ENCODE assay signal across 1 cellular context in genomic region chr3:58497074-58497473, GRCh38.
TF ChIP-seq lines count a peak whose summit lies in the region.

No MANE protein-coding gene starts in this region.

TF ChIP-seq in HEK293, 187 proteins besides CTCF, POLR2A, EP300 and RAD21 (continued from another document):
- TF ChIP-seq PRDM6 (tag by site-specific recombination; IDR thresholded peaks at IDR 0.05) (peak; percentile 79), PRDM10 (tag by site-specific recombination; IDR thresholded peaks at IDR 0.05) (no peak), ZBTB17 (tag by site-specific recombination; IDR thresholded peaks at IDR 0.05) (peak; percentile 47), ZNF660 (tag by site-specific recombination; IDR thresholded peaks at IDR 0.05) (no peak), TRIM28 (IDR thresholded peaks at IDR 0.05; ENCODE audit: borderline replicate concordance, low read length) (0 out of 2 replicates have a peak, but pooled peaks have one; percentile 36), ZNF16 (tag by site-specific recombination; IDR thresholded peaks at IDR 0.05; ENCODE audit: low read depth) (no peak), ZNF76 (tag by site-specific recombination; IDR thresholded peaks at IDR 0.05; ENCODE audit: borderline replicate concordance, low read depth) (no peak)
